In the genomic region with DNA sequence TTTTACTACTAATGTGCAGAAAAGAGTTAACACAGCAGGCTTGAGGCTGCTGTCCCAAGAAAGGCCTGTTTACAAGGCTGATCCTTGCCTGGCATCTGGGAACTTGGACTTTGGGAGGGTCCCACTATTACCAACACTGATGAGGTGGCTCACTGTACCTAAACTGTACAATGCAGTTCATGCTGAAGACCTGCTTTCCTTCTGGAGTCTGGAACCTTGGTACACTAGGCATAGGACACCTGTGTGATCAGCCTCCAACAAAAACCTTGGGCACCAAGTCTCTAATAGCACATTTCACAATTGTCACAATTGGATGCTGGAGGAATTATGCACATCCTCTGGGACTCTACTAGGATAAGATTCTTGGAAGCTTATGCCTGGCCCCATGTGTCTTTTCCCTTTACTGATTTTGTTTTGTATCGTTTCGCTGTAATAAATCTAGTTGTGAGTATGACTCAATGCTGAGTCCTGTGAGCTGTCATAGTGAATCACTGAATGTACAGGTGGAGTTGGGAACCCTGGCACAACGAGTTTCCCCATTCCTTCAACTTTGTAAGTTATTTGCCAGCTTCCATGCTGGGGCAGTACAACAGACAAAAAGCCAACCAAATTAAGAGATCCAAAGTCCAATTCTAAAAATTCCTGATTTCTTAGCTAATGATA, we compare ENCODE assay signal across 18 cellular contexts. TPM values are rescaled to one million over a fixed set of nuclear protein-coding genes. Genes with fewer than 3 reads are reported as not detected.
DNase-seq lines count a peak whose midpoint lies in the region; ATAC-seq, FAIRE-seq and TF ChIP-seq lines count a peak whose summit lies in the region.
"Had no signal": no experiment of that assay in that cellular context is flagged by ENCODE, and none has a peak within 500 bp of the region (broad histone marks: within the 10 kb centered on the region; RNA-seq: fewer than 3 reads in every experiment).

No MANE protein-coding gene starts in this region.

- peak overlapping the region; percentile 72 for H3K27ac ChIP-seq in neutrophil
- H3K27ac ChIP-seq: tibial nerve had no signal

- H3K36me3 ChIP-seq in neutrophil, result no peaks in the 10 kb centered on the region

- no peaks in the 10 kb centered on the region for H3K9me3 ChIP-seq in neutrophil
- H3K9me3 ChIP-seq: tibial nerve had no signal

- FAIRE-seq in RCC 7860 (lab: Jason Lieb, UNC), result peak; percentile 88
- FAIRE-seq: D721Med had no signal

- peaks cover 56 to 58% of the 10 kb centered on the region in 2 experiments for H3K4me1 ChIP-seq in neutrophil (ENCODE audit: control insufficient read depth in 1 of 2, insufficient read depth in 1 of 2, low read depth in 1 of 2, low read length in 1 of 2)
- H3K4me1 ChIP-seq: tibial nerve had no signal

- peak; percentile 83 for DNase-seq in HPDE6-E6E7 (ENCODE audit: extremely low spot score)
- DNase-seq in RCC 7860 (ENCODE audit: low spot score), result peak; percentile 73
- DNase-seq in epithelial cell of proximal tubule (ENCODE audit: low read depth), result peak; percentile 74
- DNase-seq in ureter (ENCODE audit: low spot score), result no peak
- DNase-seq in NCI-H1694 treated with DMSO at 0.1 percent for 48 hours (lab: John Stamatoyannopoulos, UW), result no peak
- DNase-seq: activated CD4-positive, CD25-positive, alpha-beta regulatory T cell treated with anti-CD3 and anti-CD28 coated beads, Interleukin-2, amount 50 U/mL, for 72 hours; activated effector memory CD4-positive, alpha-beta T cell treated with anti-CD3 and anti-CD28 coated beads, Interleukin-2, amount 50 U/mL, for 16 hours; amygdala; GOT3; Karpas-422; NCI-H345; SIG-M5; stimulated activated naive B cell treated with anti-CD40 and anti-IgM and Interleukin-4, amounts not matched to agents 10 μg/mL and 1 μg/mL and 100 μg/mL, for 72 hours had no signal

- no peaks in the 10 kb centered on the region for H3K27me3 ChIP-seq in neutrophil
- H3K27me3 ChIP-seq: tibial nerve had no signal

- no peak for ATAC-seq in HG02571 (IDR thresholded peaks at IDR 0.05; ENCODE audit: unreplicated experiment)
- ATAC-seq in HG03442 (IDR thresholded peaks at IDR 0.05; ENCODE audit: unreplicated experiment), result no peak
- ATAC-seq: stimulated activated naive B cell treated with anti-CD40 and anti-IgM and Interleukin-4, amounts not matched to agents 10 μg/mL and 1 μg/mL and 100 μg/mL, for 72 hours had no signal

- H3K4me3 ChIP-seq in epithelial cell of proximal tubule (ENCODE audit: low read depth, low read length) (no peak overlapping the region), neutrophil (ENCODE audit: low read depth in 1 of 2, low read length in 1 of 2) (no peak overlapping the region)
- H3K4me3 ChIP-seq: tibial nerve had no signal

- TF ChIP-seq CTCF in epithelial cell of proximal tubule (conservative IDR thresholded peaks at IDR 0.05; ENCODE audit: low read depth, low read length) (no peak), neutrophil (IDR thresholded peaks at IDR 0.05) (no peak)

RNA-seq across cellular contexts. Expression of a gene that starts 45.9 kb away (rescaled TPM):
- total RNA-seq in epithelial cell of proximal tubule (1.3 and 1.4 TPM in 2 replicates), ureter (3.4 TPM)

Comparison
In these comparisons a context has a peak if more than half of its experiments do, and no peak if none do; other contexts are left out.
1. DNase-seq: peak in HPDE6-E6E7 (single experiment), RCC 7860 (single experiment) and epithelial cell of proximal tubule (single experiment); none in ureter (single experiment) and NCI-H1694 treated with DMSO at 0.1 percent for 48 hours (single experiment).